Comparison of ENCODE assay signal across 18 cellular contexts in the genomic region with DNA sequence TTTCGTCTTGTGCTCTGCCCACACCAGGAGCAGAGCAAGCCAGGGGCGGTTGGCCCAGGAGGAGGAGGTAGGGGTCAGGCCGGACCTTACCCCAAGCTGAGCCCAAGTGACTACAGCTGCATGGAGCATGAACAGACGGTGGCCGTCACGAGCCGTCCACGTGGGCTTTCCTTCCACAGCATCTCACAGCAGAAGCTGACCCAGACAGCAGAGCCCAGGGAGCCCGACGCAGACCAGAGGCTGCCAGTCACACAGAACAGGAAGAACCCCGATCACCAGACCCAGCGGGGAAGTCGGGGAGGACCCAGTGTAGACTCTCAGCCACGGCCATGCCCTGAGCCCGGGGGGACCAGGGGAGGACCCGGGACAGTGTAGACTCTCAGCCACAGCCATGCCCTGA. TPM values are rescaled to one million over a fixed set of nuclear protein-coding genes. Genes with fewer than 3 reads are reported as not detected.
A peak's percentile ranks its signal among the peaks of the same experiment; 100 is the strongest.
DNase-seq lines count a peak whose midpoint lies in the region; TF ChIP-seq lines count a peak whose summit lies in the region.
"Had no signal": no experiment of that assay in that cellular context is flagged by ENCODE, and none has a peak within 500 bp of the region (broad histone marks: within the 10 kb centered on the region; RNA-seq: fewer than 3 reads in every experiment).

No MANE protein-coding gene starts in this region.

- H3K4me3 Mint-ChIP-seq in activated naive CD4-positive, alpha-beta T cell treated with anti-CD3 and anti-CD28 coated beads for 36 hours: no peak overlapping the region
- H3K4me3 Mint-ChIP-seq in activated naive CD4-positive, alpha-beta T cell treated with anti-CD3 and anti-CD28 coated beads, Interleukin-2, amount 10 ng/mL, durations not matched to agents 7 days and 5 days: no peak overlapping the region
- H3K4me3 Mint-ChIP-seq: CD4-positive, alpha-beta T cell; GM23338; HFFc6 had no signal

- H3K27ac Mint-ChIP-seq in activated naive CD4-positive, alpha-beta T cell treated with anti-CD3 and anti-CD28 coated beads for 36 hours: peak overlapping the region; percentile 53
- H3K27ac Mint-ChIP-seq in activated naive CD4-positive, alpha-beta T cell treated with anti-CD3 and anti-CD28 coated beads, Interleukin-2, amount 10 ng/mL, durations not matched to agents 7 days and 5 days: no peak overlapping the region
- H3K27ac Mint-ChIP-seq: CD4-positive, alpha-beta T cell; GM23338; HFFc6 had no signal

- intact Hi-C loops in activated naive CD4-positive, alpha-beta T cell treated with anti-CD3 and anti-CD28 coated beads for 36 hours (cut with micrococcal nuclease): no loop called here
- intact Hi-C loops in thyroid gland (cut with DNase I): loop anchor here (5.0 kb wide), 1 partner anchor 274 kb away; no protein-coding TSS in a partner anchor

- no peaks in the 10 kb centered on the region for H3K4me1 ChIP-seq in thyroid gland
- H3K4me1 ChIP-seq: A549, Caco-2 had no signal

- no peak overlapping the region for H3K4me3 ChIP-seq in choroid plexus epithelial cell (ENCODE audit: low read depth, low read length)
- H3K4me3 ChIP-seq in thyroid gland (replicated peaks in 1 of 3): no peak overlapping the region
- H3K4me3 ChIP-seq: A549, GM23338 had no signal

- 87 to 94% methylated on average over 7 to 15 of the region's 16 CpGs for WGBS in thyroid gland, 2 donors

- CTCF ChIA-PET in activated naive CD4-positive, alpha-beta T cell treated with anti-CD3 and anti-CD28 coated beads for 36 hours (lab: Charles Lee): interaction anchor here (0.7 kb wide), 1 partner anchor 64 kb away, joined by 3 read pairs; no protein-coding TSS in a partner anchor
- CTCF ChIA-PET in activated naive CD4-positive, alpha-beta T cell treated with anti-CD3 and anti-CD28 coated beads, Interleukin-2, amount 10 ng/mL, durations not matched to agents 7 days and 5 days (lab: Charles Lee): no interaction called here

- H3K9me3 ChIP-seq in thyroid gland: no peaks in the 10 kb centered on the region
- H3K9me3 ChIP-seq: A549 had no signal

- no peaks in the 10 kb centered on the region for H3K4me1 Mint-ChIP-seq in activated naive CD4-positive, alpha-beta T cell treated with anti-CD3 and anti-CD28 coated beads for 36 hours (ENCODE audit: low read depth)
- H3K4me1 Mint-ChIP-seq in activated naive CD4-positive, alpha-beta T cell treated with anti-CD3 and anti-CD28 coated beads, Interleukin-2, amount 10 ng/mL, durations not matched to agents 7 days and 5 days: no peaks in the 10 kb centered on the region
- H3K4me1 Mint-ChIP-seq: GM23338 had no signal

- H3K27me3 ChIP-seq in thyroid gland: no peaks in the 10 kb centered on the region

- no peak overlapping the region for H3K27ac ChIP-seq in thyroid gland
- H3K27ac ChIP-seq: 22Rv1, A549 had no signal

- TF ChIP-seq CTCF in choroid plexus epithelial cell (conservative IDR thresholded peaks at IDR 0.05; ENCODE audit: low read depth, low read length): no peak
- no peak for TF ChIP-seq CTCF in thyroid gland (IDR thresholded peaks at IDR 0.05)

- H3K9me3 Mint-ChIP-seq in activated naive CD4-positive, alpha-beta T cell treated with anti-CD3 and anti-CD28 coated beads for 36 hours: no peaks in the 10 kb centered on the region
- H3K9me3 Mint-ChIP-seq in activated naive CD4-positive, alpha-beta T cell treated with anti-CD3 and anti-CD28 coated beads, Interleukin-2, amount 10 ng/mL, durations not matched to agents 7 days and 5 days: peaks cover 3% of the 10 kb centered on the region
- H3K9me3 Mint-ChIP-seq: CD4-positive, alpha-beta T cell had no signal

- no peaks in the 10 kb centered on the region for H3K36me3 Mint-ChIP-seq in activated naive CD4-positive, alpha-beta T cell treated with anti-CD3 and anti-CD28 coated beads for 36 hours (ENCODE audit: low read depth)
- no peaks in the 10 kb centered on the region for H3K36me3 Mint-ChIP-seq in activated naive CD4-positive, alpha-beta T cell treated with anti-CD3 and anti-CD28 coated beads, Interleukin-2, amount 10 ng/mL, durations not matched to agents 7 days and 5 days

- H3K27me3 Mint-ChIP-seq in activated naive CD4-positive, alpha-beta T cell treated with anti-CD3 and anti-CD28 coated beads for 36 hours (ENCODE audit: low read depth): no peaks in the 10 kb centered on the region
- no peaks in the 10 kb centered on the region for H3K27me3 Mint-ChIP-seq in activated naive CD4-positive, alpha-beta T cell treated with anti-CD3 and anti-CD28 coated beads, Interleukin-2, amount 10 ng/mL, durations not matched to agents 7 days and 5 days
- H3K27me3 Mint-ChIP-seq: CD4-positive, alpha-beta T cell had no signal

- DNase-seq in activated naive CD4-positive, alpha-beta T cell treated with anti-CD3 and anti-CD28 coated beads for 36 hours: no peak
- no peak for DNase-seq in activated naive CD4-positive, alpha-beta T cell treated with anti-CD3 and anti-CD28 coated beads, Interleukin-2, amount 10 ng/mL, durations not matched to agents 7 days and 5 days
- DNase-seq in choroid plexus epithelial cell (ENCODE audit: low read depth) (peak; percentile 30), medulla oblongata (ENCODE audit: extremely low spot score) (peak; percentile 57), thyroid gland (no peak), NCI-H146 treated with DMSO at 0.1 percent for 48 hours (lab: John Stamatoyannopoulos, UW; ENCODE audit: unreplicated experiment) (no peak)
- no peak for DNase-seq in activated T-cell treated with anti-CD3 and anti-CD28 coated beads, Interleukin-2, amount 50 U/mL, for 48 hours
- no peak for DNase-seq in NK-92 treated with Interleukin-12 subunit alpha and Interleukin-12 subunit beta, amount 100 ng/mL, for 24 hours (lab: John Stamatoyannopoulos, UW)
- DNase-seq: AML-193; C1 segment of cervical spinal cord; Caco-2; CD4-positive, alpha-beta T cell; GDM1; HCEC 1CT; HFFc6 had no signal

- H3K36me3 ChIP-seq in thyroid gland: no peaks in the 10 kb centered on the region

- TF ChIP-seq POLR2A in thyroid gland (IDR thresholded peaks at IDR 0.05): no peak

RNA-seq across cellular contexts. Expression of a gene that starts 58.0 kb away (rescaled TPM):
- 1 to 10 TPM; 2.6 to 3.0 TPM for total RNA-seq in activated naive CD4-positive, alpha-beta T cell treated with anti-CD3 and anti-CD28 coated beads for 36 hours
- 10 to 100 TPM; 17.5 to 34.9 (median 21.7) TPM for total RNA-seq in thyroid gland

Comparison
In these comparisons a context has a peak if more than half of its experiments do, and no peak if none do; other contexts are left out.
1. DNase-seq: peak in choroid plexus epithelial cell (single experiment) and medulla oblongata (single experiment); none in activated naive CD4-positive, alpha-beta T cell treated with anti-CD3 and anti-CD28 coated beads for 36 hours (single experiment), activated naive CD4-positive, alpha-beta T cell treated with anti-CD3 and anti-CD28 coated beads, Interleukin-2, amount 10 ng/mL, durations not matched to agents 7 days and 5 days (single experiment), activated T-cell treated with anti-CD3 and anti-CD28 coated beads, Interleukin-2, amount 50 U/mL, for 48 hours (0 of 2), thyroid gland (0 of 2), NCI-H146 treated with DMSO at 0.1 percent for 48 hours (single experiment) and NK-92 treated with Interleukin-12 subunit alpha and Interleukin-12 subunit beta, amount 100 ng/mL, for 24 hours (single experiment).
2. RNA of a gene that starts 58.0 kb away (total RNA-seq): 17.5 to 34.9 TPM in thyroid gland; 2.6 to 3.0 TPM in activated naive CD4-positive, alpha-beta T cell treated with anti-CD3 and anti-CD28 coated beads for 36 hours; every median in the first group is over 4 times any median in the second.